ENCODE assay signal across 24 cellular contexts in genomic region chr10:49803988-49804387, GRCh38. TPM values are rescaled to one million over a fixed set of nuclear protein-coding genes. Genes with fewer than 3 reads are reported as not detected.
DNase-seq lines count a peak whose midpoint lies in the region; ATAC-seq and TF ChIP-seq lines count a peak whose summit lies in the region.
"Had no signal": no experiment of that assay in that cellular context is flagged by ENCODE, and none has a peak within 500 bp of the region (broad histone marks: within the 10 kb centered on the region; RNA-seq: fewer than 3 reads in every experiment).

No MANE protein-coding gene starts in this region.

- no peaks in the 10 kb centered on the region for H3K4me1 ChIP-seq in breast epithelium

- no peak overlapping the region for H3K27ac Mint-ChIP-seq in MCF 10A (ENCODE audit: low read depth, unreplicated experiment)
- H3K27ac Mint-ChIP-seq: CD8-positive, alpha-beta T cell; H9; IgD-negative memory B cell had no signal

- no peak overlapping the region for H3K27ac ChIP-seq in breast epithelium
- no peak overlapping the region for H3K27ac ChIP-seq in RWPE1

- no peaks in the 10 kb centered on the region for H3K36me3 ChIP-seq in breast epithelium

- no peak for TF ChIP-seq POLR2A in breast epithelium (IDR thresholded peaks at IDR 0.05)

- ATAC-seq in GM21723 (IDR thresholded peaks at IDR 0.05; ENCODE audit: unreplicated experiment) (no peak), HG02884 (IDR thresholded peaks at IDR 0.05; ENCODE audit: unreplicated experiment) (no peak)
- ATAC-seq: CD8-positive, alpha-beta T cell; GM12878 had no signal

- no peaks in the 10 kb centered on the region for H3K9me3 Mint-ChIP-seq in MCF 10A (ENCODE audit: unreplicated experiment)

- H3K4me3 ChIP-seq in breast epithelium (no peak overlapping the region), fibroblast of mammary gland (ENCODE audit: control insufficient read depth, low read depth, low read length) (no peak overlapping the region)
- H3K4me3 ChIP-seq: GM12878 had no signal

- H3K27me3 Mint-ChIP-seq in MCF 10A (ENCODE audit: insufficient read depth, unreplicated experiment), result peaks cover 23% of the 10 kb centered on the region

- DNase-seq in MCF 10A (ENCODE audit: unreplicated experiment) (peak; percentile 10), breast epithelium (ENCODE audit: low spot score in 2 of 2) (no peak), NCI-H460 (ENCODE audit: extremely low read depth, low read depth) (peak; percentile 3), fibroblast of mammary gland (ENCODE audit: low read depth) (peak; percentile 3), RWPE1 (ENCODE audit: low spot score) (no peak)
- DNase-seq: 8988T; AML-193; C1 segment of cervical spinal cord; CD8-positive, alpha-beta T cell; H9; Karpas-422; NCI-H1417; NCI-H1694 treated with DMSO at 0.1 percent for 48 hours; NCI-H2081 treated with DMSO at 0.1 percent for 48 hours; NCI-H2171 treated with DMSO at 0.1 percent for 48 hours; NCI-H446; NCI-H526 treated with DMSO at 0.1 percent for 48 hours; OCI-M1; SHP77 had no signal

- peaks cover 0 to 15% of the 10 kb centered on the region in 2 donors for H3K9me3 ChIP-seq in breast epithelium

- BruUV-seq in MCF 10A (replicated peaks; lab: Mats Ljungman, UMichigan), result no TSS peak

- H3K36me3 Mint-ChIP-seq in MCF 10A (ENCODE audit: insufficient read depth, unreplicated experiment), result no peaks in the 10 kb centered on the region
- H3K36me3 Mint-ChIP-seq: CD8-positive, alpha-beta T cell had no signal

- H3K4me3 Mint-ChIP-seq in MCF 10A (ENCODE audit: unreplicated experiment), result no peak overlapping the region
- H3K4me3 Mint-ChIP-seq: CD8-positive, alpha-beta T cell; H9; IgD-negative memory B cell had no signal

- intact Hi-C loops in MCF 10A (cut with micrococcal nuclease), result no loop called here
- intact Hi-C loops in breast epithelium (cut with DNase I; ENCODE audit: low total_unique reads), result loop anchor here (5.0 kb wide), 1 partner anchor 587 kb away; no protein-coding TSS in a partner anchor

- H3K27me3 ChIP-seq in breast epithelium, result no peaks in the 10 kb centered on the region

- H3K4me1 Mint-ChIP-seq in MCF 10A (ENCODE audit: insufficient read depth, unreplicated experiment), result no peaks in the 10 kb centered on the region
- H3K4me1 Mint-ChIP-seq: H9, IgD-negative memory B cell had no signal

- CTCF ChIA-PET in MCF 10A (lab: Yijun Ruan, JAX) (no interaction called here), RWPE1 (lab: Yijun Ruan, JAX) (interaction anchor here (1.0 kb wide), 1 partner anchor 81 kb away, joined by 5 read pairs; no protein-coding TSS in a partner anchor)

- TF ChIP-seq CTCF in MCF 10A (IDR thresholded peaks at IDR 0.05; ENCODE audit: unreplicated experiment) (no peak), breast epithelium (IDR thresholded peaks at IDR 0.05) (no peak), fibroblast of mammary gland (conservative IDR thresholded peaks at IDR 0.05; ENCODE audit: control insufficient read depth, insufficient read depth, low read depth, low read length) (no peak), RWPE1 (conservative IDR thresholded peaks at IDR 0.05; ENCODE audit: low read depth) (no peak)

- POLR2A ChIA-PET in MCF 10A (lab: Yijun Ruan, JAX) (no interaction called here), RWPE1 (lab: Yijun Ruan, JAX; ENCODE audit: low non-redundant PET) (no interaction called here)

RNA-seq across cellular contexts. Expression of gene OGDHL, which starts 41.9 kb away (rescaled TPM):
- 0.22 and 0.28 TPM in 2 replicates for total RNA-seq in MCF 10A (2022)
- not detected for total RNA-seq in breast epithelium
- 0.09 and 0.30 TPM in 2 replicates for total RNA-seq in NCI-H460 (2014; rRNA removed; shearing (Covaris generic))
- 0.11 and 0.42 TPM in 2 replicates for polyA plus RNA-seq in NCI-H460 (2014; cell fraction: nucleus; rRNA removed)
- total RNA-seq: RPMI7951 had no signal
- polyA plus RNA-seq: IgD-negative memory B cell had no signal

Comparison
In these comparisons a context has a peak if more than half of its experiments do, and no peak if none do; other contexts are left out.
1. DNase-seq: peak in MCF 10A (single experiment), NCI-H460 (single experiment) and fibroblast of mammary gland (single experiment); none in breast epithelium (0 of 2) and RWPE1 (single experiment).